8 cellular contexts compared by ENCODE assay signal in genomic region chr3:23811117-23811487, GRCh38. TPM values are rescaled to one million over a fixed set of nuclear protein-coding genes. Genes with fewer than 3 reads are reported as not detected.
DNase-seq lines count a peak whose midpoint lies in the region; ATAC-seq and TF ChIP-seq lines count a peak whose summit lies in the region.

No MANE protein-coding gene starts in this region.

- H3K36me3 Mint-ChIP-seq in activated naive CD8-positive, alpha-beta T cell treated with anti-CD3 and anti-CD28 coated beads, Interleukin-2, amount 50 U/mL, for 24 hours (ENCODE audit: low read depth): peaks cover 24% of the 10 kb centered on the region

- H3K27me3 Mint-ChIP-seq in activated naive CD8-positive, alpha-beta T cell treated with anti-CD3 and anti-CD28 coated beads, Interleukin-2, amount 50 U/mL, for 24 hours: no peaks in the 10 kb centered on the region

- no peaks in the 10 kb centered on the region for H3K9me3 Mint-ChIP-seq in activated naive CD8-positive, alpha-beta T cell treated with anti-CD3 and anti-CD28 coated beads, Interleukin-2, amount 50 U/mL, for 24 hours

- no peaks in the 10 kb centered on the region for H3K9me3 ChIP-seq in subcutaneous abdominal adipose tissue (ENCODE audit: control insufficient read depth in 5 of 5, low read length in 5 of 5)

- TF ChIP-seq CTCF in kidney epithelial cell (IDR thresholded peaks at IDR 0.05; ENCODE audit: insufficient read depth, low read length, poor library complexity, severe bottlenecking): no peak

- H3K4me1 ChIP-seq in subcutaneous abdominal adipose tissue (ENCODE audit: control insufficient read depth in 5 of 5, insufficient read depth in 5 of 5, low read length in 5 of 5): peaks cover 3 to 41% (median 36%) of the 10 kb centered on the region in 5 donors

- H3K4me1 Mint-ChIP-seq in activated naive CD8-positive, alpha-beta T cell treated with anti-CD3 and anti-CD28 coated beads, Interleukin-2, amount 50 U/mL, for 24 hours: peaks cover 66% of the 10 kb centered on the region

- peak overlapping the region; percentile 88 for H3K4me3 Mint-ChIP-seq in activated naive CD8-positive, alpha-beta T cell treated with anti-CD3 and anti-CD28 coated beads, Interleukin-2, amount 50 U/mL, for 24 hours

- H3K4me3 ChIP-seq in kidney epithelial cell (ENCODE audit: low read depth, low read length) (peak overlapping the region; percentile 71), subcutaneous abdominal adipose tissue (ENCODE audit: low read depth in 1 of 5, low read length in 5 of 5) (peak overlapping the region; percentile 62 to 83 (median 73))

- no peaks in the 10 kb centered on the region for H3K36me3 ChIP-seq in kidney epithelial cell (ENCODE audit: control insufficient read depth, insufficient read depth, low read length)
- peaks cover 0 to 3% (median 0%) of the 10 kb centered on the region in 5 donors for H3K36me3 ChIP-seq in subcutaneous abdominal adipose tissue (ENCODE audit: control insufficient read depth in 5 of 5, insufficient read depth in 5 of 5, low read length in 5 of 5)

- DNase-seq in COLO668 (lab: John Stamatoyannopoulos, UW; ENCODE audit: unreplicated experiment): peak; percentile 31
- no peak for DNase-seq in activated naive CD8-positive, alpha-beta T cell treated with anti-CD3 and anti-CD28 coated beads, Interleukin-2, amount 50 U/mL, for 24 hours
- no peak for DNase-seq in kidney epithelial cell (ENCODE audit: low read depth)
- DNase-seq in COLO829 (ENCODE audit: low spot score): no peak
- DNase-seq in activated effector memory CD4-positive, alpha-beta T cell treated with anti-CD3 and anti-CD28 coated beads, Interleukin-2, amount 50 U/mL, for 16 hours: no peak
- no peak for DNase-seq in NCI-H187 treated with DMSO at 0.1 percent for 48 hours (lab: John Stamatoyannopoulos, UW)

- H3K27me3 ChIP-seq in kidney epithelial cell (ENCODE audit: control insufficient read depth, insufficient read depth, low read length): no peaks in the 10 kb centered on the region
- H3K27me3 ChIP-seq in subcutaneous abdominal adipose tissue (ENCODE audit: control insufficient read depth in 5 of 5, insufficient read depth in 4 of 5, low read length in 5 of 5): no peaks in the 10 kb centered on the region

- H3K27ac Mint-ChIP-seq in activated naive CD8-positive, alpha-beta T cell treated with anti-CD3 and anti-CD28 coated beads, Interleukin-2, amount 50 U/mL, for 24 hours: peak overlapping the region; percentile 94

- peak; percentile 2 for ATAC-seq in HG03460 (IDR thresholded peaks at IDR 0.05; ENCODE audit: unreplicated experiment)
- ATAC-seq in activated naive CD8-positive, alpha-beta T cell treated with anti-CD3 and anti-CD28 coated beads, Interleukin-2, amount 50 U/mL, for 24 hours: peak; percentile 14

- H3K9ac ChIP-seq in subcutaneous abdominal adipose tissue (ENCODE audit: low read length in 5 of 5): peak overlapping the region; percentile 63 to 86 (median 79)

- peak overlapping the region; percentile 79 for H3K27ac ChIP-seq in subcutaneous abdominal adipose tissue (ENCODE audit: low read depth, low read length)

RNA-seq across cellular contexts. Expression of gene UBE2E1, which starts 5.3 kb away (rescaled TPM):
- total RNA-seq in kidney epithelial cell: 68.4 and 96.5 TPM in 2 replicates
